14 cellular contexts compared by ENCODE assay signal in the genomic region with DNA sequence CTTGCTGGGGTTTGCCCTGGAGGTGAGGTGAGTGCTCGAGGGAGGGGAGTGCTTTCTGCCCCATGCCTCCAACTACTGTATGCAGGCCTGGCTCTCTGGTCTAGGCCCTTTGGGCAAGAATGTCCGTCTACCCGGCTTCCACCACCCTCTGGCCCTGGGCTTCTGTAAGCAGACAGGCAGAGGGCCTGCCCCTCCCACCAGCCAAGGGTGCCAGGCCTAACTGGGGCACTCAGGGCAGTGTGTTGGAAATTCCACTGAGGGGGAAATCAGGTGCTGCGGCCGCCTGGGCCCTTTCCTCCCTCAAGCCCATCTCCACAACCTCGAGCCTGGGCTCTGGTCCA. TPM values are rescaled to one million over a fixed set of nuclear protein-coding genes. Genes with fewer than 3 reads are reported as not detected.
DNase-seq lines count a peak whose midpoint lies in the region; ATAC-seq and TF ChIP-seq lines count a peak whose summit lies in the region.
"Had no signal": no experiment of that assay in that cellular context is flagged by ENCODE, and none has a peak within 500 bp of the region (broad histone marks: within the 10 kb centered on the region; RNA-seq: fewer than 3 reads in every experiment).

No MANE protein-coding gene starts in this region.

- H3K9ac ChIP-seq in subcutaneous abdominal adipose tissue (ENCODE audit: low read length in 5 of 5) = no peak overlapping the region

- no peak overlapping the region for H3K27ac ChIP-seq in CD4-positive, alpha-beta T cell (ENCODE audit: low read depth, low read length)
- H3K27ac ChIP-seq in RWPE2 (ENCODE audit: poor library complexity, severe bottlenecking) (no peak overlapping the region), lower lobe of right lung (no peak overlapping the region), subcutaneous abdominal adipose tissue (ENCODE audit: low read depth, low read length) (peak overlapping the region; percentile 50)
- H3K27ac ChIP-seq: HL-60 had no signal

- H3K4me1 ChIP-seq in RWPE2 (ENCODE audit: insufficient read depth, poor library complexity, severe bottlenecking) (no peaks in the 10 kb centered on the region), lower lobe of right lung (peaks cover 81% of the 10 kb centered on the region), subcutaneous abdominal adipose tissue (ENCODE audit: control insufficient read depth in 5 of 5, insufficient read depth in 5 of 5, low read length in 5 of 5) (peaks cover 13 to 87% (median 49%) of the 10 kb centered on the region in 5 donors)

- ATAC-seq in CD4-positive, alpha-beta T cell (ENCODE audit: poor library complexity) = no peak
- ATAC-seq in RWPE2 (ENCODE audit: low read depth) (no peak), lower lobe of right lung (no peak), HG03097 (IDR thresholded peaks at IDR 0.05; ENCODE audit: low FRiP score, unreplicated experiment) (no peak)

- H3K4me3 ChIP-seq in RWPE2 (ENCODE audit: severe bottlenecking) (no peak overlapping the region), lower lobe of right lung (peak overlapping the region; percentile 3), subcutaneous abdominal adipose tissue (ENCODE audit: low read depth in 1 of 5, low read length in 5 of 5) (peak overlapping the region in 1 of 5 donors; percentile 5)

- H3K27ac Mint-ChIP-seq in CD4-positive, alpha-beta T cell = peak overlapping the region; percentile 51

- TF ChIP-seq CTCF in CD4-positive, alpha-beta T cell (IDR thresholded peaks at IDR 0.05) = no peak
- TF ChIP-seq CTCF in RWPE2 (IDR thresholded peaks at IDR 0.05; ENCODE audit: poor library complexity, severe bottlenecking) = no peak
- no peak for TF ChIP-seq CTCF in lower lobe of right lung (IDR thresholded peaks at IDR 0.05)

- no peaks in the 10 kb centered on the region for H3K9me3 ChIP-seq in CD4-positive, alpha-beta T cell (ENCODE audit: control insufficient read depth, low read length)
- H3K9me3 ChIP-seq in RWPE2 (ENCODE audit: severe bottlenecking) (no peaks in the 10 kb centered on the region), lower lobe of right lung (no peaks in the 10 kb centered on the region), subcutaneous abdominal adipose tissue (ENCODE audit: control insufficient read depth in 5 of 5, low read length in 5 of 5) (no peaks in the 10 kb centered on the region)

- H3K9me3 Mint-ChIP-seq in CD4-positive, alpha-beta T cell = no peaks in the 10 kb centered on the region

- H3K36me3 ChIP-seq in RWPE2 (ENCODE audit: low read depth) (no peaks in the 10 kb centered on the region), lower lobe of right lung (peaks cover 46% of the 10 kb centered on the region), subcutaneous abdominal adipose tissue (ENCODE audit: control insufficient read depth in 5 of 5, insufficient read depth in 5 of 5, low read length in 5 of 5) (peaks cover 0 to 35% (median 23%) of the 10 kb centered on the region in 5 donors)

- CTCF ChIA-PET in CD4-positive, alpha-beta T cell (lab: Charles Lee) = interaction anchor here (4.4 kb wide), 1 partner anchor 9 kb away, joined by 43 read pairs; the partner anchor contains the start of gene DLL4

- H3K4me1 Mint-ChIP-seq in CD4-positive, alpha-beta T cell (ENCODE audit: low read depth) = peaks cover 30% of the 10 kb centered on the region

- POLR2A ChIA-PET in CD4-positive, alpha-beta T cell (lab: Charles Lee) = no interaction called here

- intact Hi-C loops in CD4-positive, alpha-beta T cell (cut with DNase I, micrococcal nuclease) = no loop called here
- intact Hi-C loops in lower lobe of right lung (cut with DNase I) = no loop called here

- no peak for DNase-seq in CD4-positive, alpha-beta T cell
- peak; percentile 73 for DNase-seq in RWPE2 (ENCODE audit: low spot score)
- no peak for DNase-seq in lower lobe of right lung
- no peak for DNase-seq in dedifferentiated amniotic fluid mesenchymal stem cell (ENCODE audit: extremely low spot score)
- no peak for DNase-seq in NCI-H2171 (lab: John Stamatoyannopoulos, UW)
- DNase-seq: MV-4-11, NCI-H1417 treated with DMSO at 0.1 percent for 48 hours, NCI-H2029, NCI-H774 had no signal

- no peaks in the 10 kb centered on the region for H3K27me3 ChIP-seq in CD4-positive, alpha-beta T cell (ENCODE audit: control insufficient read depth, insufficient read depth, low read length)
- H3K27me3 ChIP-seq in RWPE2 (ENCODE audit: insufficient read depth, poor library complexity, severe bottlenecking) (no peaks in the 10 kb centered on the region), lower lobe of right lung (ENCODE audit: low read depth) (no peaks in the 10 kb centered on the region), subcutaneous abdominal adipose tissue (ENCODE audit: control insufficient read depth in 5 of 5, insufficient read depth in 4 of 5, low read length in 5 of 5) (peaks cover 0 to 5% (median 3%) of the 10 kb centered on the region in 5 donors)

- H3K27me3 Mint-ChIP-seq in CD4-positive, alpha-beta T cell = peaks cover 3% of the 10 kb centered on the region

- H3K36me3 Mint-ChIP-seq in CD4-positive, alpha-beta T cell (ENCODE audit: low read depth) = no peaks in the 10 kb centered on the region
- H3K36me3 Mint-ChIP-seq: CD4-positive, alpha-beta memory T cell had no signal

- no peak overlapping the region for H3K4me3 Mint-ChIP-seq in CD4-positive, alpha-beta T cell
- H3K4me3 Mint-ChIP-seq: CD4-positive, alpha-beta memory T cell had no signal

RNA-seq across cellular contexts. Expression of gene DLL4, which starts 9.4 kb away (rescaled TPM):
- under 1 TPM; 0.11 to 0.14 TPM for total RNA-seq in CD4-positive, alpha-beta T cell
- 21.3 TPM for total RNA-seq in lower lobe of right lung
- total RNA-seq: CD4-positive, alpha-beta memory T cell; H7 had no signal

RNA-seq across cellular contexts. Expression of gene CHAC1, which starts 14.8 kb away (rescaled TPM):
- under 1 TPM; 0.42 to 0.47 TPM for total RNA-seq in CD4-positive, alpha-beta T cell
- total RNA-seq in lower lobe of right lung = 1.8 TPM

RNA-seq across cellular contexts. Expression of gene VPS18, which starts 44.2 kb away (rescaled TPM):
- total RNA-seq in CD4-positive, alpha-beta T cell = 10 to 100 TPM; 20.8 to 21.7 TPM
- total RNA-seq in lower lobe of right lung = 24.0 TPM

Comparison
In these comparisons a context has a peak if more than half of its experiments do, and no peak if none do; other contexts are left out.
1. RNA of gene DLL4, which starts 9.4 kb away (total RNA-seq): 21.3 TPM in lower lobe of right lung (single experiment); 0.11 to 0.14 TPM in CD4-positive, alpha-beta T cell; every median in the first group is over 10 times any median in the second.